8 cellular contexts compared by ENCODE assay signal in the genomic region with DNA sequence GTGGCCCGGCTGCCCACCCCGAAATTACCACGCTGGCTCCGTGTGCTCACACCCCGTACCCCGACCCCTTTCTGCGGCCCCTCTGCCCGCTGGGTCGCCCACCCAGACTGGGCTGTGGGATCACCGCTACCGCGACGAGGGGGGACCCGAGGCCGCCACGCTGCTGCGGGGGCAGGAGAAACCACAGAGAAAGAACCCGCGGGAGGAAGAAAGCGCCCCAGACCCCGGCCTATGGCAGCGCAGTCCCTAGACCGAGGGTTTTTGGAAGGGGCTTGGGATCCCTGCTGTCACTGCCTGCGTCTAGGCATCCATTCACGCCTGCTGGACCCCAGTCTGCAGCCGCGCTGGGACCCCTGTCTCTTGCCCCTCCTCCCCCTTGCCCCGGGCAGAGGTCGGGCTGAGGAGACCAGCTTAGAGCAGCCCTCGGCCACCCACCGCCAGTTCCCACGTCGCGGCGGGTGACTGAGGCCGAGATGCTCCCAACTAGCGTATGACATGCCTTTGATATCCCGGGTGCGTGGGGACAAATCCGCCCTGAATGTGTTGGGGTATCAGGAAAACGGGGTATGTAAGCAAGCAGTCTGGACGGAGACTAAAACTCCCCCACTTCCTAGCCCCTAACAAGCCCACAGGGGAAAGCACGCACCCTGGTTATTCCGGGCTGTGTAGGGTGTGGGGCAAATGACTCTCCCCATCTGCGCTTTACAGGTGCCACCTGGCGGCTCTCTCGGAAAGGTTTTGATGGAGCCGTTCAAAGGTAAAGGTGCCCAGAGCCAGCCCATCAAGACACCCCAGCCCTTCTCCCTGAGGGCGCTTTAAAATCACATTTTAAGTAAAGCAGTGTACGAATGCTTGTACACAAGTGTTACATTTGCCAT. TPM values are rescaled to one million over a fixed set of nuclear protein-coding genes. Genes with fewer than 3 reads are reported as not detected.
DNase-seq lines count a peak whose midpoint lies in the region; ATAC-seq and TF ChIP-seq lines count a peak whose summit lies in the region.

No MANE protein-coding gene starts in this region.

- H3K9me3 ChIP-seq in AG04450 (ENCODE audit: control insufficient read depth, insufficient read depth, low read length) (no peaks in the 10 kb centered on the region; the same call in 1 of the 2 replicates), liver (ENCODE audit: control insufficient read depth in 4 of 4, low read length in 3 of 4) (no peaks in the 10 kb centered on the region)

- POLR2A ChIA-PET in AG04450 (lab: Yijun Ruan, JAX), result no interaction called here

- peaks cover 0 to 2% (median 0%) of the 10 kb centered on the region in 4 donors for H3K36me3 ChIP-seq in liver (ENCODE audit: control insufficient read depth in 4 of 4, insufficient read depth in 3 of 4, low read depth in 1 of 4, low read length in 3 of 4)

- H3K27ac ChIP-seq in AG04450 (ENCODE audit: low read depth, low read length) (no peak overlapping the region), liver (ENCODE audit: low read depth in 1 of 2, low read length in 2 of 2) (peak overlapping the region; percentile 37 to 63)

- no peak overlapping the region for H3K9ac ChIP-seq in liver (ENCODE audit: low read depth in 1 of 2, low read length in 2 of 2)

- peaks cover 10% of the 10 kb centered on the region for H3K27me3 ChIP-seq in AG04450 (ENCODE audit: control insufficient read depth, insufficient read depth, low read length)
- H3K27me3 ChIP-seq in liver (ENCODE audit: control insufficient read depth in 4 of 4, insufficient read depth in 4 of 4, low read length in 3 of 4), result peaks cover 0 to 16% (median 4%) of the 10 kb centered on the region in 4 donors

- TF ChIP-seq CTCF in AG04450 (IDR thresholded peaks at IDR 0.05; ENCODE audit: low read depth, low read length) (0 out of 2 replicates have a peak, but pooled peaks have one; percentile 5), LNCaP clone FGC (IDR thresholded peaks at IDR 0.05; ENCODE audit: control insufficient read depth, extremely low read depth, insufficient read depth) (peak; percentile 69), liver (IDR thresholded peaks at IDR 0.05; ENCODE audit: low read depth, low read length, missing input control) (peak; percentile 27)

- peak; percentile 71 for ATAC-seq in GM19395 (IDR thresholded peaks at IDR 0.05; ENCODE audit: unreplicated experiment)

- no peak for DNase-seq in AG04450 (ENCODE audit: low read depth, low spot score)
- peak; percentile 26 for DNase-seq in LNCaP clone FGC (ENCODE audit: low read depth)
- peak; percentile 65 for DNase-seq in activated CD4-positive, alpha-beta T cell treated with anti-CD3 and anti-CD28 coated beads for 1 hour
- peak; percentile 72 for DNase-seq in cerebellar cortex (ENCODE audit: low spot score)
- peak; percentile 50 to 75 (median 57) for DNase-seq in stimulated activated CD4-positive, alpha-beta T cell treated with anti-CD3 and anti-CD28 coated beads, TNF-alpha, amount 100 ng/mL, for 24 hours (ENCODE audit: low read depth in 3 of 3)
- no peak for DNase-seq in 8988T

- CTCF ChIA-PET in AG04450 (lab: Charles Lee), result interaction anchor here (0.8 kb wide), 1 partner anchor 237 kb away, joined by 3 read pairs; no protein-coding TSS in a partner anchor

- TF ChIP-seq RAD21 in liver (IDR thresholded peaks at IDR 0.05), result peak; percentile 59 to 63

- WGBS in liver, result 3% methylated on average over 50 of the region's 50 CpGs

- peaks cover 3 to 22% (median 13%) of the 10 kb centered on the region in 4 donors for H3K4me1 ChIP-seq in liver (ENCODE audit: control insufficient read depth in 4 of 4, insufficient read depth in 4 of 4, low read length in 3 of 4)

- H3K4me3 ChIP-seq in AG04450 (ENCODE audit: low read depth, low read length), result peak overlapping the region; percentile 76
- H3K4me3 ChIP-seq in LNCaP clone FGC (ENCODE audit: low read depth, low read length), result peak overlapping the region; percentile 52
- peak overlapping the region in 2 of 3 donors; percentile 45 to 49 for H3K4me3 ChIP-seq in liver (ENCODE audit: low read depth in 1 of 3, low read length in 3 of 3)

TF ChIP-seq in liver, 16 proteins besides CTCF, POLR2A, EP300 and RAD21:
- TF ChIP-seq RXRA (IDR thresholded peaks at IDR 0.05), result no peak

RNA-seq across cellular contexts. Expression of gene INPP4B, which starts 0.9 kb away (rescaled TPM):
- polyA plus RNA-seq in AG04450 (2011; rRNA removed) (3.4 and 5.1 TPM in 2 replicates), liver (1 to 10 TPM in 1 of 2 donors, under 1 TPM in 1; 0.43 to 1.1 TPM)
- 15.2 and 15.9 TPM in 2 replicates for polyA minus RNA-seq in AG04450 (2011; rRNA and poly(A)+ RNA removed)
- total RNA-seq in liver, result 1 to 10 TPM; 2.1 to 2.8 TPM

Comparison
In these comparisons a context has a peak if more than half of its experiments do, and no peak if none do; other contexts are left out.
1. DNase-seq: peak in LNCaP clone FGC (single experiment), activated CD4-positive, alpha-beta T cell treated with anti-CD3 and anti-CD28 coated beads for 1 hour (single experiment), cerebellar cortex (single experiment) and stimulated activated CD4-positive, alpha-beta T cell treated with anti-CD3 and anti-CD28 coated beads, TNF-alpha, amount 100 ng/mL, for 24 hours (3 of 3); none in AG04450 (single experiment) and 8988T (single experiment).
2. CTCF ChIP-seq: peak in every context shown above with its lines; median percentile 69 in LNCaP clone FGC; 27 in liver; 5 in AG04450.
3. Peak in every context shown above with its lines, with median percentiles within 50 percentile points of each other: H3K4me3 ChIP-seq.